Comparison of ENCODE assay signal across 8 cellular contexts in genomic region chr13:37059136-37059847, GRCh38.
DNase-seq lines count a peak whose midpoint lies in the region; ATAC-seq and TF ChIP-seq lines count a peak whose summit lies in the region.

TSS of gene SUPT20H (minus strand) at chr13:37059688. CDS start at chr13:37051490, 8,198 bp downstream.

- ATAC-seq in GM19025 (IDR thresholded peaks at IDR 0.05; ENCODE audit: low read depth, unreplicated experiment) (peak; percentile 98), HG03280 (IDR thresholded peaks at IDR 0.05; ENCODE audit: unreplicated experiment) (peak; percentile 98)

- no peak for TF ChIP-seq CTCF in AG10803 (conservative IDR thresholded peaks at IDR 0.05; ENCODE audit: low read length)

- H3K4me3 ChIP-seq in AG10803 (ENCODE audit: low read length) = peak within 1 kb of the TSS; percentile 91

- DNase-seq in AG10803 (ENCODE audit: low read depth) (peak; percentile 90), NCI-H446 (lab: John Stamatoyannopoulos, UW) (peak; percentile 76 to 93), iris pigment epithelial cell (ENCODE audit: low read depth) (peak; percentile 95)
- DNase-seq in activated CD4-positive, CD25-positive, alpha-beta regulatory T cell treated with anti-CD3 and anti-CD28 coated beads, Interleukin-2, amount 50 U/mL, for 16 hours (ENCODE audit: low read depth, low spot score) = peak; percentile 85
- peak; percentile 88 for DNase-seq in central memory CD4-positive, alpha-beta T cell
- DNase-seq in stimulated activated CD4-positive, alpha-beta T cell treated with anti-CD3 and anti-CD28 coated beads, Interleukin-12 subunit alpha, Interleukin-12 subunit beta, amount 100 ng/mL, for 24 hours (ENCODE audit: low read depth in 2 of 2) = peak; percentile 90 to 93

Comparison
In these comparisons a context has a peak if more than half of its experiments do, and no peak if none do; other contexts are left out.
1. Peak in every context shown above with its lines: DNase-seq, ATAC-seq and H3K4me3 ChIP-seq.